ENCODE assay signal across 8 cellular contexts in genomic region chr1:94247146-94248094, GRCh38. TPM values are rescaled to one million over a fixed set of nuclear protein-coding genes. Genes with fewer than 3 reads are reported as not detected.
A peak's percentile ranks its signal among the peaks of the same experiment; 100 is the strongest.
DNase-seq lines count a peak whose midpoint lies in the region; ATAC-seq and TF ChIP-seq lines count a peak whose summit lies in the region.

No MANE protein-coding gene starts in this region.

- DNase-seq in CD4-positive, alpha-beta memory T cell = peak in 1 of 5 donors; percentile 0
- DNase-seq in Peyer's patch (peak in 2 of 3 donors; percentile 73 to 83), brain microvascular endothelial cell (peak; percentile 64), activated gamma-delta T cell (lab: John Stamatoyannopoulos, UW) (no peak)

- peaks cover 0 to 5% of the 10 kb centered on the region in 2 donors for H3K36me3 Mint-ChIP-seq in CD4-positive, alpha-beta memory T cell

- H3K4me1 Mint-ChIP-seq in CD4-positive, alpha-beta memory T cell = peaks cover 9 to 13% (median 12%) of the 10 kb centered on the region in 4 donors

- peak in 1 of 6 experiments; percentile 1 for TF ChIP-seq CTCF in Peyer's patch (IDR thresholded peaks at IDR 0.05)
- TF ChIP-seq CTCF in brain microvascular endothelial cell (IDR thresholded peaks at IDR 0.05; ENCODE audit: low read depth, low read length, missing control alignments) = no peak

- no peak overlapping the region for H3K27ac ChIP-seq in CD4-positive, alpha-beta memory T cell (ENCODE audit: low read depth, low read length)
- H3K27ac ChIP-seq in Peyer's patch = peak overlapping the region; percentile 36 to 74 (median 57)
- peak overlapping the region; percentile 90 for H3K27ac ChIP-seq in brain microvascular endothelial cell
- peak overlapping the region in 19 of 21 experiments; percentile 24 to 90 (median 68) for H3K27ac ChIP-seq in skin epidermis

- H3K9me3 ChIP-seq in CD4-positive, alpha-beta memory T cell (ENCODE audit: control insufficient read depth in 1 of 2, low read length in 2 of 2) = no peaks in the 10 kb centered on the region
- H3K9me3 ChIP-seq in Peyer's patch (peaks cover 0 to 2% (median 0%) of the 10 kb centered on the region in 4 donors), iPS-18c (ENCODE audit: control insufficient read depth, insufficient read depth, low read length) (no peaks in the 10 kb centered on the region)

- peaks cover 0 to 26% (median 17%) of the 10 kb centered on the region in 8 donors for H3K9me3 Mint-ChIP-seq in CD4-positive, alpha-beta memory T cell

- ATAC-seq in GM19035 (IDR thresholded peaks at IDR 0.05; ENCODE audit: unreplicated experiment) = peak; percentile 95
- ATAC-seq in HG03159 (IDR thresholded peaks at IDR 0.05; ENCODE audit: unreplicated experiment) = peak; percentile 81

- POLR2A ChIA-PET in CD4-positive, alpha-beta memory T cell (lab: Charles Lee; ENCODE audit: partially characterized antibody) = no interaction called here

- in situ Hi-C loops in brain microvascular endothelial cell (cut with HindIII; ENCODE audit: low pct_ligation_motif_present, low sequenced_read_pairs) = loop anchor here (25.0 kb wide), 1 partner anchor 90 kb away; no protein-coding TSS in a partner anchor

- peak overlapping the region; percentile 72 to 85 (median 78) for H3K4me3 Mint-ChIP-seq in CD4-positive, alpha-beta memory T cell

- H3K27ac Mint-ChIP-seq in CD4-positive, alpha-beta memory T cell = no peak overlapping the region

- H3K36me3 ChIP-seq in CD4-positive, alpha-beta memory T cell (ENCODE audit: insufficient read depth, low read length) = no peaks in the 10 kb centered on the region
- H3K36me3 ChIP-seq in Peyer's patch (no peaks in the 10 kb centered on the region), brain microvascular endothelial cell (replicated peaks) (no peaks in the 10 kb centered on the region)

- peaks cover 9% of the 10 kb centered on the region for H3K4me1 ChIP-seq in CD4-positive, alpha-beta memory T cell (ENCODE audit: insufficient read depth, low read length)
- H3K4me1 ChIP-seq in Peyer's patch = peaks cover 0 to 9% (median 4%) of the 10 kb centered on the region in 4 donors

- H3K27me3 ChIP-seq in CD4-positive, alpha-beta memory T cell (ENCODE audit: insufficient read depth, low read length) = peaks cover 24% of the 10 kb centered on the region
- H3K27me3 ChIP-seq in Peyer's patch = no peaks in the 10 kb centered on the region
- no peaks in the 10 kb centered on the region for H3K27me3 ChIP-seq in brain microvascular endothelial cell (replicated peaks)

- intact Hi-C loops in CD4-positive, alpha-beta memory T cell (cut with micrococcal nuclease) = no loop called here

- CTCF ChIA-PET in CD4-positive, alpha-beta memory T cell (lab: Charles Lee; ENCODE audit: partially characterized antibody) = no interaction called here

- peaks cover 38 to 49% of the 10 kb centered on the region in 2 donors for H3K27me3 Mint-ChIP-seq in CD4-positive, alpha-beta memory T cell

- H3K4me3 ChIP-seq in CD4-positive, alpha-beta memory T cell (ENCODE audit: low read length in 2 of 2) = no peak overlapping the region
- H3K4me3 ChIP-seq in Peyer's patch = peak overlapping the region; percentile 39 to 68 (median 54)
- peak overlapping the region; percentile 81 for H3K4me3 ChIP-seq in brain microvascular endothelial cell (ENCODE audit: low read depth, low read length)
- peak overlapping the region; percentile 75 for H3K4me3 ChIP-seq in iPS-18c (ENCODE audit: insufficient read depth, low read depth, low read length)
- H3K4me3 ChIP-seq in skin epidermis = peak overlapping the region; percentile 50 to 71 (median 63)

- TF ChIP-seq POLR2A in Peyer's patch (IDR thresholded peaks at IDR 0.05) = peak in 1 of 2 donors; percentile 9

RNA-seq across cellular contexts. Expression of gene ARHGAP29, which starts 10.0 kb away (rescaled TPM):
- not detected for total RNA-seq in CD4-positive, alpha-beta memory T cell
- not detected for polyA plus RNA-seq in CD4-positive, alpha-beta memory T cell
- 10 to 100 TPM in 1 of 4 donors, 1 to 10 TPM in 3; 4.9 to 29.7 (median 8.7) TPM for total RNA-seq in Peyer's patch

Comparison
In these comparisons a context has a peak if more than half of its experiments do, and no peak if none do; other contexts are left out.
1. H3K4me3 ChIP-seq: peak in Peyer's patch (4 of 4), brain microvascular endothelial cell (single experiment), iPS-18c (single experiment) and skin epidermis (7 of 7); none in CD4-positive, alpha-beta memory T cell (0 of 2).
2. RNA of gene ARHGAP29, which starts 10.0 kb away (total RNA-seq): 4.9 to 29.7 TPM in Peyer's patch; not detected in CD4-positive, alpha-beta memory T cell; every median in the first group is over 4 times any median in the second.